ENCODE assay signal across 22 cellular contexts in the genomic region with DNA sequence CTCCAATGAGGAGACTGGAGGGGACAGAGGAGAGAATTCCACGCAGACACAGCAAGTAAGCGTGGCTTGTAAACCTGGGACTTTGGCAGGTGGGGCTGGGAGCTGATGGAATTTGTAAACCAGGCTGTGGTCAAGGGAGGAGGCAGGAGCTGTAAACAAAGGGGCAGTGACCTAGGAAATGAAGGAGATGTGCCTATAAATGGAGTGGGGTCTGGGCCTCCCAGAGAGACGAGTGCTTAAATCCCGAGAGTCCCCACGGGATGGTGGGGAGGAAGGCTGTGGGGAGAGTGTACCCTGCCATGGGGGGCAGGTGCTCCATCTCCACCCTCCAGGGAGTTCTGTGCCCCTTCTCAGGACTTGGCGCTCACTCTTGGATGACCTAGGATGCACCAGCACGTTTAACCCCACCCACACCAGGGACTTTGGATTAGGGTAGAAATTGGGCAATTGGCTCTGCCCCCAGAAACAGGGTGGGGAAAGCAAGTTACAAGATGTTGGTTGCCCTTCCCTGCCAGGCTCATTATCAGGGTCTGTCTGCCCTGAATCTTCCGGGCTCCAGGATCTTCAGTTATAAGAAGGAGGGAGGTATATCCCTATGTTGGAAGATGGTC. TPM values are rescaled to one million over a fixed set of nuclear protein-coding genes. Genes with fewer than 3 reads are reported as not detected.
DNase-seq lines count a peak whose midpoint lies in the region; ATAC-seq and TF ChIP-seq lines count a peak whose summit lies in the region.
"Had no signal": no experiment of that assay in that cellular context is flagged by ENCODE, and none has a peak within 500 bp of the region (broad histone marks: within the 10 kb centered on the region; RNA-seq: fewer than 3 reads in every experiment).

No MANE protein-coding gene starts in this region.

- peak overlapping the region in 1 of 2 donors; percentile 36 for H3K9ac ChIP-seq in stomach smooth muscle (ENCODE audit: low read length in 2 of 2)

- DNase-seq in stimulated activated naive CD8-positive, alpha-beta T cell treated with anti-CD3 and anti-CD28 coated beads, Interleukin-15, amount 100 ng/mL, for 72 hours: no peak
- DNase-seq in stimulated activated naive CD8-positive, alpha-beta T cell treated with anti-CD3 and anti-CD28 coated beads, Interleukin-15, Interleukin-2, amounts not matched to agents 100 U/mL and 50 U/mL, for 24 hours: no peak
- peak in 2 of 3 donors; percentile 73 to 79 for DNase-seq in right lobe of liver
- DNase-seq in adrenal gland: no peak
- no peak for DNase-seq in A673 (ENCODE audit: low spot score)
- no peak for DNase-seq in NCI-H1436 treated with DMSO at 0.1 percent for 48 hours (lab: John Stamatoyannopoulos, UW)
- DNase-seq: activated CD4-positive, alpha-beta T cell treated with anti-CD3 and anti-CD28 coated beads, Interleukin-2, amount 10 ng/mL, durations not matched to agents 24 days and 14 days; activated T-cell treated with anti-CD3 and anti-CD28 coated beads for 4 hours; amniotic stem cell; DMS79 treated with DMSO at 0.1 percent for 48 hours; Karpas-422; left lung; NCI-H1092; Peyer's patch; stimulated activated CD4-positive, alpha-beta T cell treated with anti-CD3 and anti-CD28 coated beads, Interleukin-4, amount 100 ng/mL, for 1 hour had no signal

- no peak for ATAC-seq in stimulated activated naive CD8-positive, alpha-beta T cell treated with anti-CD3 and anti-CD28 coated beads, Interleukin-15, amount 100 ng/mL, for 72 hours
- ATAC-seq in stimulated activated naive CD8-positive, alpha-beta T cell treated with anti-CD3 and anti-CD28 coated beads, Interleukin-15, Interleukin-2, amounts not matched to agents 100 U/mL and 50 U/mL, for 24 hours: no peak
- no peak for ATAC-seq in activated T-helper 17 cell treated with anti-CD3 and anti-CD28 coated beads, Interleukin-2, amount 50 U/mL, for 72 hours (replicated peaks)
- peak; percentile 9 to 57 (median 44) for ATAC-seq in right lobe of liver
- ATAC-seq: left lung had no signal

- H3K27me3 Mint-ChIP-seq in stimulated activated naive CD8-positive, alpha-beta T cell treated with anti-CD3 and anti-CD28 coated beads, Interleukin-15, amount 100 ng/mL, for 72 hours: no peaks in the 10 kb centered on the region
- no peaks in the 10 kb centered on the region for H3K27me3 Mint-ChIP-seq in activated T-helper 17 cell treated with anti-CD3 and anti-CD28 coated beads, Interleukin-2, amount 50 U/mL, for 72 hours
- H3K27me3 Mint-ChIP-seq: activated CD4-positive, alpha-beta T cell treated with anti-CD3 and anti-CD28 coated beads, Interleukin-2, amount 10 ng/mL, durations not matched to agents 24 days and 14 days had no signal

- no peak for TF ChIP-seq POLR2A in right lobe of liver (IDR thresholded peaks at IDR 0.05)
- TF ChIP-seq POLR2A in adrenal gland (IDR thresholded peaks at IDR 0.05): no peak

- H3K27ac ChIP-seq in right lobe of liver (peak overlapping the region in 2 of 3 donors; percentile 33 to 68), stomach smooth muscle (ENCODE audit: low read length) (peak overlapping the region; percentile 6), adrenal gland (no peak overlapping the region), A673 (ENCODE audit: low read depth, low read length, poor library complexity, severe bottlenecking) (no peak overlapping the region)
- H3K27ac ChIP-seq: left lung, Peyer's patch, prostate gland, SK-N-MC, skin epidermis, thoracic aorta had no signal

- POLR2A ChIA-PET in A673 (lab: Charles Lee; ENCODE audit: low non-redundant PET): no interaction called here

- H3K36me3 ChIP-seq in right lobe of liver: peaks cover 0 to 17% (median 5%) of the 10 kb centered on the region in 4 donors
- peaks cover 24 to 34% of the 10 kb centered on the region in 2 donors for H3K36me3 ChIP-seq in stomach smooth muscle (ENCODE audit: control insufficient read depth in 2 of 2, insufficient read depth in 2 of 2, low read length in 2 of 2)
- peaks cover 0 to 32% of the 10 kb centered on the region in 2 donors for H3K36me3 ChIP-seq in adrenal gland (replicated peaks in 1 of 2)
- H3K36me3 ChIP-seq in A673 (ENCODE audit: insufficient read depth, low read length, poor library complexity, severe bottlenecking): peaks cover 20% of the 10 kb centered on the region

- 37% methylated on average over 2 of the region's 8 CpGs for WGBS in right lobe of liver (ENCODE audit: insufficient coverage, low coverage, low lambda C conversion rate, missing lambda C conversion rate)
- 79 to 89% (median 88%) methylated on average over 8 of the region's 8 CpGs for WGBS in adrenal gland, 4 donors

- H3K36me3 Mint-ChIP-seq in activated T-helper 17 cell treated with anti-CD3 and anti-CD28 coated beads, Interleukin-2, amount 50 U/mL, for 72 hours (ENCODE audit: low read depth): peaks cover 73% of the 10 kb centered on the region

- no peaks in the 10 kb centered on the region for H3K9me3 ChIP-seq in right lobe of liver
- H3K9me3 ChIP-seq in stomach smooth muscle (ENCODE audit: control insufficient read depth in 2 of 2, low read length in 2 of 2): no peaks in the 10 kb centered on the region
- H3K9me3 ChIP-seq in adrenal gland (replicated peaks in 1 of 3): no peaks in the 10 kb centered on the region
- H3K9me3 ChIP-seq in A673 (ENCODE audit: low read depth, low read length, poor library complexity, severe bottlenecking): no peaks in the 10 kb centered on the region
- H3K9me3 ChIP-seq: esophagus muscularis mucosa, left lung, Peyer's patch, prostate gland, thoracic aorta had no signal

- H3K4me1 Mint-ChIP-seq in stimulated activated naive CD8-positive, alpha-beta T cell treated with anti-CD3 and anti-CD28 coated beads, Interleukin-15, amount 100 ng/mL, for 72 hours: peaks cover 64% of the 10 kb centered on the region
- H3K4me1 Mint-ChIP-seq in activated T-helper 17 cell treated with anti-CD3 and anti-CD28 coated beads, Interleukin-2, amount 50 U/mL, for 72 hours: peaks cover 15% of the 10 kb centered on the region

- TF ChIP-seq CTCF in right lobe of liver (IDR thresholded peaks at IDR 0.05) (no peak), adrenal gland (IDR thresholded peaks at IDR 0.05) (no peak), A673 (conservative IDR thresholded peaks at IDR 0.05; ENCODE audit: low read depth, low read length) (no peak)

- intact Hi-C loops in right lobe of liver (cut with DNase I) (loop anchor here (10.0 kb wide), 2 partner anchors 52 to 192 kb away; partner anchors contain the start of genes ATAT1 (in 1 of the 2) and HLA-E (in 1 of the 2)), adrenal gland (cut with DNase I) (no loop called here), A673 (cut with micrococcal nuclease; ENCODE audit: unreplicated experiment) (loop anchor here (10.0 kb wide), 1 partner anchor 192 kb away; the partner anchor contains the start of gene HLA-E)

- H3K27ac Mint-ChIP-seq in stimulated activated naive CD8-positive, alpha-beta T cell treated with anti-CD3 and anti-CD28 coated beads, Interleukin-15, amount 100 ng/mL, for 72 hours: peak overlapping the region; percentile 43 to 78
- H3K27ac Mint-ChIP-seq in activated T-helper 17 cell treated with anti-CD3 and anti-CD28 coated beads, Interleukin-2, amount 50 U/mL, for 72 hours: peak overlapping the region; percentile 79

- peaks cover 0 to 68% (median 23%) of the 10 kb centered on the region in 4 donors for H3K4me1 ChIP-seq in right lobe of liver
- H3K4me1 ChIP-seq in stomach smooth muscle (ENCODE audit: control insufficient read depth, insufficient read depth, low read length): peaks cover 36% of the 10 kb centered on the region
- H3K4me1 ChIP-seq in adrenal gland (replicated peaks in 1 of 2): peaks cover 8 to 44% of the 10 kb centered on the region in 2 donors
- peaks cover 4% of the 10 kb centered on the region for H3K4me1 ChIP-seq in A673 (ENCODE audit: insufficient read depth, low read length, poor library complexity, severe bottlenecking)
- H3K4me1 ChIP-seq: prostate gland had no signal

- CTCF ChIA-PET in A673 (lab: Charles Lee): interaction anchor here (1.3 kb wide), 1 partner anchor 54 kb away, joined by 3 read pairs; no protein-coding TSS in a partner anchor

- H3K27me3 ChIP-seq in right lobe of liver (no peaks in the 10 kb centered on the region), stomach smooth muscle (ENCODE audit: control insufficient read depth in 1 of 2, insufficient read depth in 2 of 2, low read length in 2 of 2) (no peaks in the 10 kb centered on the region), adrenal gland (no peaks in the 10 kb centered on the region), A673 (replicated peaks; ENCODE audit: insufficient read depth, low read depth, low read length, poor library complexity) (no peaks in the 10 kb centered on the region)
- H3K27me3 ChIP-seq: esophagus muscularis mucosa, left lung, Peyer's patch had no signal

- BruUV-seq in A673 (replicated peaks; lab: Mats Ljungman, UMichigan): no TSS peak

- H3K4me3 Mint-ChIP-seq in stimulated activated naive CD8-positive, alpha-beta T cell treated with anti-CD3 and anti-CD28 coated beads, Interleukin-15, amount 100 ng/mL, for 72 hours: no peak overlapping the region
- peak overlapping the region; percentile 44 for H3K4me3 Mint-ChIP-seq in activated T-helper 17 cell treated with anti-CD3 and anti-CD28 coated beads, Interleukin-2, amount 50 U/mL, for 72 hours
- H3K4me3 Mint-ChIP-seq: activated CD4-positive, alpha-beta T cell treated with anti-CD3 and anti-CD28 coated beads, Interleukin-2, amount 10 ng/mL, durations not matched to agents 24 days and 14 days had no signal

- H3K4me3 ChIP-seq in right lobe of liver (no peak overlapping the region), stomach smooth muscle (ENCODE audit: low read length in 2 of 2) (no peak overlapping the region), adrenal gland (no peak overlapping the region), A673 (ENCODE audit: low read depth, low read length, poor library complexity, severe bottlenecking) (no peak overlapping the region)
- H3K4me3 ChIP-seq: esophagus muscularis mucosa, left lung, Peyer's patch, prostate gland, SK-N-MC, skin epidermis, thoracic aorta had no signal

- H3K9me3 Mint-ChIP-seq in stimulated activated naive CD8-positive, alpha-beta T cell treated with anti-CD3 and anti-CD28 coated beads, Interleukin-15, amount 100 ng/mL, for 72 hours: no peaks in the 10 kb centered on the region
- no peaks in the 10 kb centered on the region for H3K9me3 Mint-ChIP-seq in activated T-helper 17 cell treated with anti-CD3 and anti-CD28 coated beads, Interleukin-2, amount 50 U/mL, for 72 hours
- H3K9me3 Mint-ChIP-seq: activated CD4-positive, alpha-beta T cell treated with anti-CD3 and anti-CD28 coated beads, Interleukin-2, amount 10 ng/mL, durations not matched to agents 24 days and 14 days had no signal

RNA-seq across cellular contexts. Expression of gene DHX16, which starts 4.0 kb away (rescaled TPM):
- total RNA-seq in activated T-helper 17 cell treated with anti-CD3 and anti-CD28 coated beads, Interleukin-2, amount 50 U/mL, for 72 hours: 10 to 100 TPM; 27.4 to 40.0 TPM
- total RNA-seq in right lobe of liver (10 to 100 TPM; 12.3 to 17.8 (median 14.4) TPM), adrenal gland (10 to 100 TPM; 16.4 to 32.1 (median 27.3) TPM), A673 (2021) (44.7 and 46.4 TPM in 2 replicates)
- polyA plus RNA-seq in adrenal gland: 10 to 100 TPM; 37.7 to 75.9 (median 39.0) TPM

RNA-seq across cellular contexts. Expression of gene PPP1R18, which starts 9.7 kb away (rescaled TPM):
- 100 to 1,000 TPM; 190 to 238 TPM for total RNA-seq in activated T-helper 17 cell treated with anti-CD3 and anti-CD28 coated beads, Interleukin-2, amount 50 U/mL, for 72 hours
- 10 to 100 TPM in 4 of 6 experiments, 1 to 10 TPM in 2; 6.7 to 29.1 (median 12.9) TPM for total RNA-seq in right lobe of liver
- total RNA-seq in adrenal gland: 10 to 100 TPM; 19.8 to 58.9 (median 41.2) TPM
- polyA plus RNA-seq in adrenal gland: 100 to 1,000 TPM in 2 of 3 donors, 10 to 100 TPM in 1; 33.1 to 120 (median 115) TPM
- 49.3 and 50.3 TPM in 2 replicates for total RNA-seq in A673 (2021)

RNA-seq across cellular contexts. Expression of gene NRM, which starts 14.0 kb away (rescaled TPM):
- 10 to 100 TPM; 26.0 to 36.9 TPM for total RNA-seq in activated T-helper 17 cell treated with anti-CD3 and anti-CD28 coated beads, Interleukin-2, amount 50 U/mL, for 72 hours
- total RNA-seq in right lobe of liver (1 to 10 TPM; 1.2 to 2.7 (median 1.9) TPM), adrenal gland (10 to 100 TPM in 4 of 8 donors, 1 to 10 TPM in 4; 1.8 to 22.6 (median 10.0) TPM), A673 (2021) (49.8 and 54.4 TPM in 2 replicates)
- 10 to 100 TPM; 11.4 to 39.3 (median 24.9) TPM for polyA plus RNA-seq in adrenal gland

RNA-seq across cellular contexts. Expression of gene C6orf136, which starts 29.8 kb away (rescaled TPM):
- total RNA-seq in activated T-helper 17 cell treated with anti-CD3 and anti-CD28 coated beads, Interleukin-2, amount 50 U/mL, for 72 hours: 10 to 100 TPM; 24.8 to 36.7 TPM
- 10 to 100 TPM in 4 of 6 experiments, 1 to 10 TPM in 2; 8.2 to 14.1 (median 11.0) TPM for total RNA-seq in right lobe of liver
- total RNA-seq in adrenal gland: 10 to 100 TPM in 7 of 8 donors, 1 to 10 TPM in 1; 1.8 to 25.7 (median 17.3) TPM
- polyA plus RNA-seq in adrenal gland: 10 to 100 TPM; 20.0 to 73.7 (median 49.7) TPM
- total RNA-seq in A673 (2021): 25.0 and 35.9 TPM in 2 replicates

RNA-seq across cellular contexts. Expression of gene MDC1, which starts 40.3 kb away (rescaled TPM):
- total RNA-seq in activated T-helper 17 cell treated with anti-CD3 and anti-CD28 coated beads, Interleukin-2, amount 50 U/mL, for 72 hours: 10 to 100 TPM; 57.4 to 82.1 TPM
- total RNA-seq in right lobe of liver (10 to 100 TPM in 4 of 6 experiments, 1 to 10 TPM in 2; 8.8 to 15.5 (median 12.1) TPM), adrenal gland (10 to 100 TPM in 5 of 8 donors, 1 to 10 TPM in 3; 2.8 to 27.6 (median 18.4) TPM), A673 (2021) (52.9 and 53.4 TPM in 2 replicates)
- 10 to 100 TPM; 16.8 to 26.9 (median 21.0) TPM for polyA plus RNA-seq in adrenal gland

Comparison
In these comparisons a context has a peak if more than half of its experiments do, and no peak if none do; other contexts are left out.
1. ATAC-seq: peak in right lobe of liver (4 of 4); none in stimulated activated naive CD8-positive, alpha-beta T cell treated with anti-CD3 and anti-CD28 coated beads, Interleukin-15, amount 100 ng/mL, for 72 hours (single experiment), stimulated activated naive CD8-positive, alpha-beta T cell treated with anti-CD3 and anti-CD28 coated beads, Interleukin-15, Interleukin-2, amounts not matched to agents 100 U/mL and 50 U/mL, for 24 hours (single experiment) and activated T-helper 17 cell treated with anti-CD3 and anti-CD28 coated beads, Interleukin-2, amount 50 U/mL, for 72 hours (single experiment).
2. DNase-seq: peak in right lobe of liver (2 of 3); none in stimulated activated naive CD8-positive, alpha-beta T cell treated with anti-CD3 and anti-CD28 coated beads, Interleukin-15, amount 100 ng/mL, for 72 hours (0 of 2), stimulated activated naive CD8-positive, alpha-beta T cell treated with anti-CD3 and anti-CD28 coated beads, Interleukin-15, Interleukin-2, amounts not matched to agents 100 U/mL and 50 U/mL, for 24 hours (single experiment), adrenal gland (0 of 7), A673 (single experiment) and NCI-H1436 treated with DMSO at 0.1 percent for 48 hours (single experiment).
3. H3K27ac ChIP-seq: peak in right lobe of liver (2 of 3) and stomach smooth muscle (single experiment); none in adrenal gland (0 of 5) and A673 (single experiment).
4. intact Hi-C loops: an anchor here in right lobe of liver (10.0 kb wide) and A673 (10.0 kb wide); none called in adrenal gland.